In genomic region chr13:108218044-108218974, GRCh38 we compare ENCODE assay signal across 8 cellular contexts. TPM values are rescaled to one million over a fixed set of nuclear protein-coding genes. Genes with fewer than 3 reads are reported as not detected.
DNase-seq lines count a peak whose midpoint lies in the region; ATAC-seq and TF ChIP-seq lines count a peak whose summit lies in the region.

Gene ABHD13 (plus strand): TSS chr13:108218392. CDS start chr13:108229219, 10,827 bp downstream.

- ATAC-seq in HG02588 (IDR thresholded peaks at IDR 0.05; ENCODE audit: unreplicated experiment) (peak; percentile 76), SK-N-SH treated with all-trans-retinoic acid at 6 μM for 48 hours (peak; percentile 80), thoracic aorta (ENCODE audit: insufficient number of reproducible peaks, low FRiP score, low read depth) (peak; percentile 89)

- H3K27ac ChIP-seq in thoracic aorta, result peak within 1 kb of the TSS; percentile 74 to 76

- H3K36me3 Mint-ChIP-seq in activated naive CD8-positive, alpha-beta T cell, result no peaks in the 10 kb centered on the region
- H3K36me3 Mint-ChIP-seq in osteocyte (ENCODE audit: unreplicated experiment), result no peaks in the 10 kb centered on the region

- peak within 1 kb of the TSS; percentile 80 for H3K4me3 ChIP-seq in thoracic aorta

- H3K36me3 ChIP-seq in thoracic aorta, result no peaks in the 10 kb centered on the region

- no peaks in the 10 kb centered on the region for H3K9me3 ChIP-seq in thoracic aorta

- H3K4me3 Mint-ChIP-seq in activated naive CD8-positive, alpha-beta T cell, result peak within 1 kb of the TSS; percentile 93
- peak within 1 kb of the TSS; percentile 93 for H3K4me3 Mint-ChIP-seq in osteocyte (ENCODE audit: unreplicated experiment)

- H3K27me3 ChIP-seq in thoracic aorta (replicated peaks; ENCODE audit: insufficient read depth), result no peaks in the 10 kb centered on the region

- no peaks in the 10 kb centered on the region for H3K27me3 Mint-ChIP-seq in activated naive CD8-positive, alpha-beta T cell
- H3K27me3 Mint-ChIP-seq in osteocyte (ENCODE audit: unreplicated experiment), result no peaks in the 10 kb centered on the region

- intact Hi-C loops in head of caudate nucleus (cut with DNase I), result no loop called here

- DNase-seq in GM10266 (ENCODE audit: extremely low spot score) (peak; percentile 95), NCI-H1048 (lab: John Stamatoyannopoulos, UW) (peak; percentile 73), head of caudate nucleus (peak; percentile 72 to 96 (median 91)), osteocyte (ENCODE audit: extremely low spot score, unreplicated experiment) (peak; percentile 96), thoracic aorta (ENCODE audit: low spot score) (peak; percentile 68)

- peak within 1 kb of the TSS; percentile 95 for H3K27ac Mint-ChIP-seq in activated naive CD8-positive, alpha-beta T cell
- peak within 1 kb of the TSS; percentile 90 for H3K27ac Mint-ChIP-seq in osteocyte (ENCODE audit: unreplicated experiment)

- peaks cover 65% of the 10 kb centered on the region for H3K4me1 Mint-ChIP-seq in activated naive CD8-positive, alpha-beta T cell (ENCODE audit: low read depth)
- peaks cover 45% of the 10 kb centered on the region for H3K4me1 Mint-ChIP-seq in osteocyte (ENCODE audit: unreplicated experiment)

- no peaks in the 10 kb centered on the region for H3K9me3 Mint-ChIP-seq in activated naive CD8-positive, alpha-beta T cell (ENCODE audit: low read depth)
- H3K9me3 Mint-ChIP-seq in osteocyte (ENCODE audit: unreplicated experiment), result no peaks in the 10 kb centered on the region

- TF ChIP-seq CTCF in GM10266 (IDR thresholded peaks at IDR 0.05; ENCODE audit: control insufficient read depth, insufficient read depth, low read depth, missing control alignments) (no peak), osteocyte (IDR thresholded peaks at IDR 0.05) (peak; percentile 6), thoracic aorta (IDR thresholded peaks at IDR 0.05) (peak; percentile 16)

- H3K4me1 ChIP-seq in thoracic aorta (ENCODE audit: control insufficient read depth in 1 of 2, low read depth in 2 of 2), result peaks cover 22 to 61% of the 10 kb centered on the region in 2 donors

TF ChIP-seq in SK-N-SH treated with all-trans-retinoic acid at 6 μM for 48 hours, 23 proteins besides CTCF, POLR2A, EP300 and RAD21 (continues in another document):
- no peak for TF ChIP-seq ZFP30 (CRISPR knock-in tag; IDR thresholded peaks at IDR 0.05)
- no peak for TF ChIP-seq TCF4 (CRISPR knock-in tag; IDR thresholded peaks at IDR 0.05; ENCODE audit: borderline replicate concordance)
- TF ChIP-seq ZC3H10 (CRISPR knock-in tag; IDR thresholded peaks at IDR 0.05), result no peak
- no peak for TF ChIP-seq RARB (CRISPR knock-in tag; IDR thresholded peaks at IDR 0.05)
- TF ChIP-seq ZFP3 (CRISPR knock-in tag; IDR thresholded peaks at IDR 0.05), result no peak
- TF ChIP-seq PATZ1 (CRISPR knock-in tag; IDR thresholded peaks at IDR 0.05; ENCODE audit: borderline replicate concordance), result peak; percentile 90; the same call in 1 of the 2 replicates
- no peak for TF ChIP-seq GLIS3 (CRISPR knock-in tag; IDR thresholded peaks at IDR 0.05)
- TF ChIP-seq CSRNP3 (CRISPR knock-in tag; IDR thresholded peaks at IDR 0.05), result no peak
- TF ChIP-seq ZNF8 (CRISPR knock-in tag; IDR thresholded peaks at IDR 0.05), result peak; percentile 39; the same call in 1 of the 2 replicates
- TF ChIP-seq PPARA (CRISPR knock-in tag; IDR thresholded peaks at IDR 0.05; ENCODE audit: borderline replicate concordance), result no peak
- TF ChIP-seq TSHZ2 (CRISPR knock-in tag; IDR thresholded peaks at IDR 0.05), result no peak
- 0 out of 2 replicates have a peak, but pooled peaks have one; percentile 28 for TF ChIP-seq ZNF70 (CRISPR knock-in tag; IDR thresholded peaks at IDR 0.05)
- no peak for TF ChIP-seq ESRRG (CRISPR knock-in tag; IDR thresholded peaks at IDR 0.05)
- TF ChIP-seq TOX (CRISPR knock-in tag; IDR thresholded peaks at IDR 0.05; ENCODE audit: borderline replicate concordance), result no peak
- TF ChIP-seq SNAI2 (CRISPR knock-in tag; IDR thresholded peaks at IDR 0.05), result no peak
- no peak for TF ChIP-seq POU6F1 (CRISPR knock-in tag; IDR thresholded peaks at IDR 0.05; ENCODE audit: borderline replicate concordance, low read depth)
- TF ChIP-seq CSDC2 (CRISPR knock-in tag; IDR thresholded peaks at IDR 0.05), result no peak
- no peak for TF ChIP-seq ZNF565 (CRISPR knock-in tag; conservative IDR thresholded peaks at IDR 0.05; ENCODE audit: low read depth)
- TF ChIP-seq BACH2 (CRISPR knock-in tag; IDR thresholded peaks at IDR 0.05; ENCODE audit: borderline replicate concordance), result no peak
- no peak for TF ChIP-seq ARNTL (CRISPR knock-in tag; IDR thresholded peaks at IDR 0.05; ENCODE audit: borderline replicate concordance, low read depth)
- TF ChIP-seq OSR1 (CRISPR knock-in tag; IDR thresholded peaks at IDR 0.05), result no peak
- no peak for TF ChIP-seq ISL1 (CRISPR knock-in tag; IDR thresholded peaks at IDR 0.05)

RNA-seq across cellular contexts. Expression of gene ABHD13, which starts in this region (rescaled TPM):
- 7.8 and 8.5 TPM in 2 replicates for total RNA-seq in osteocyte
- 10 to 100 TPM in 1 of 2 donors, 1 to 10 TPM in 1; 8.5 to 18.0 TPM for total RNA-seq in thoracic aorta

Comparison
In these comparisons a context has a peak if more than half of its experiments do, and no peak if none do; other contexts are left out.
1. Peak in every context shown above with its lines: DNase-seq, ATAC-seq, H3K4me3 ChIP-seq and H3K27ac ChIP-seq.